In genomic region chr10:113329121-113329596, GRCh38 we compare ENCODE assay signal across 11 cellular contexts.
DNase-seq lines count a peak whose midpoint lies in the region; ATAC-seq and TF ChIP-seq lines count a peak whose summit lies in the region.
"Had no signal": no experiment of that assay in that cellular context is flagged by ENCODE, and none has a peak within 500 bp of the region (broad histone marks: within the 10 kb centered on the region; RNA-seq: fewer than 3 reads in every experiment).

No MANE protein-coding gene starts in this region.

- no peaks in the 10 kb centered on the region for H3K27me3 ChIP-seq in H7 (ENCODE audit: control insufficient read depth, insufficient read depth, low read length)
- H3K27me3 ChIP-seq: BLaER1 had no signal

- H3K36me3 ChIP-seq in H7 (replicated peaks; ENCODE audit: control insufficient read depth, insufficient read depth, low read length), result no peaks in the 10 kb centered on the region
- H3K36me3 ChIP-seq: BLaER1 had no signal

- no peak for TF ChIP-seq CTCF in cardiac fibroblast (IDR thresholded peaks at IDR 0.05; ENCODE audit: low read depth, low read length)

- no peak overlapping the region for H3K4me3 ChIP-seq in cardiac fibroblast (replicated peaks in 1 of 2; ENCODE audit: low read depth in 2 of 2, low read length in 2 of 2)
- no peak overlapping the region for H3K4me3 ChIP-seq in H7 (ENCODE audit: insufficient read depth, low read depth, low read length)
- H3K4me3 ChIP-seq: BLaER1 had no signal

- in situ Hi-C loops in G401 (cut with HindIII; ENCODE audit: low sequenced_read_pairs), result no loop called here

- ATAC-seq in HG02588 (IDR thresholded peaks at IDR 0.05; ENCODE audit: unreplicated experiment), result no peak

- peak; percentile 88 for DNase-seq in AG08395 (ENCODE audit: low spot score)
- DNase-seq in HT1080 (ENCODE audit: low read depth), result peak; percentile 38
- DNase-seq in cardiac fibroblast (ENCODE audit: low read depth in 2 of 2), result peak; percentile 67 to 69
- peak; percentile 27 to 63 for DNase-seq in lung microvascular endothelial cell (ENCODE audit: low read depth in 2 of 2)
- DNase-seq in G401 (ENCODE audit: low spot score), result no peak
- no peak for DNase-seq in COLO668 (lab: John Stamatoyannopoulos, UW; ENCODE audit: unreplicated experiment)
- DNase-seq in H7, result no peak
- DNase-seq: activated CD4-positive, alpha-beta T cell treated with anti-CD3 and anti-CD28 coated beads, Interleukin-2, amount 10 ng/mL, durations not matched to agents 7 days and 5 days; NCI-H446 had no signal

Comparison
In these comparisons a context has a peak if more than half of its experiments do, and no peak if none do; other contexts are left out.
1. DNase-seq: peak in AG08395 (single experiment), HT1080 (single experiment), cardiac fibroblast (2 of 2) and lung microvascular endothelial cell (2 of 2); none in G401 (single experiment), COLO668 (single experiment) and H7 (single experiment).